10 cellular contexts compared by ENCODE assay signal in the genomic region with DNA sequence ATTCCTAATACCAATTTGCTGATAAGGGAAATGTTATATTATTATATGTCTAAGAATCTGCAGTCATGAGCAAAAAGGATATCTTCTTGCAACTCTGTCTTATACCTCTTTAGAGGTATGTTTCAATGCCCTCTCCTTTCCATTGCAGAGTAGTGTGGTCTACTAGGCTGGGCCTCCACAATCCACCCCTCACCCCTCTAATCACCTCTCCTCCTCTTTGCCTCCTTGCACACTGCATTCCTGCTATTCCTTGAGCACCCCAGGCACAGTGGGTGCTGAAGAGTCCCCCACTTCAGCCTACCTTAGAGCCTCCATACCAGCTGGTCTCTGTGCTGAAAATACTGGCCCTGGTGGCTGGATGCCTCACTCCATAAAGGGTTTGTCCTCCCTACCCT. TPM values are rescaled to one million over a fixed set of nuclear protein-coding genes. Genes with fewer than 3 reads are reported as not detected.
DNase-seq lines count a peak whose midpoint lies in the region; ATAC-seq and TF ChIP-seq lines count a peak whose summit lies in the region.
"Had no signal": no experiment of that assay in that cellular context is flagged by ENCODE, and none has a peak within 500 bp of the region (broad histone marks: within the 10 kb centered on the region; RNA-seq: fewer than 3 reads in every experiment).

No MANE protein-coding gene starts in this region.

- no peaks in the 10 kb centered on the region for H3K27me3 ChIP-seq in SJCRH30
- H3K27me3 ChIP-seq in foreskin keratinocyte, result no peaks in the 10 kb centered on the region

- ATAC-seq in GM19023 (IDR thresholded peaks at IDR 0.05; ENCODE audit: unreplicated experiment) (peak; percentile 36), HG02642 (IDR thresholded peaks at IDR 0.05; ENCODE audit: poor library complexity, unreplicated experiment) (peak; percentile 35), activated B cell treated with CpG ODN at 0.5 μM for 24 hours (ENCODE audit: low read depth) (peak; percentile 17), foreskin keratinocyte (no peak)

- H3K36me3 ChIP-seq in SJCRH30, result no peaks in the 10 kb centered on the region

- H3K4me1 Mint-ChIP-seq in activated B cell treated with CpG ODN at 0.5 μM for 24 hours, result peaks cover 44% of the 10 kb centered on the region

- H3K27ac Mint-ChIP-seq in activated B cell treated with CpG ODN at 0.5 μM for 24 hours, result peak overlapping the region; percentile 51
- H3K27ac Mint-ChIP-seq: brain had no signal

- no peak for TF ChIP-seq CTCF in activated B cell treated with CpG ODN at 0.5 μM for 24 hours (IDR thresholded peaks at IDR 0.05)
- no peak for TF ChIP-seq CTCF in foreskin keratinocyte (conservative IDR thresholded peaks at IDR 0.05)

- POLR2A ChIA-PET in activated B cell treated with CpG ODN at 0.5 μM for 24 hours (lab: Charles Lee), result interaction anchor here (0.9 to 1.1 kb wide), 2 partner anchors 8 to 27 kb away, joined by 3 read pairs; a partner anchor contains a TSS

- H3K4me3 ChIP-seq in skin epidermis (no peak overlapping the region), SJCRH30 (no peak overlapping the region)
- H3K4me3 ChIP-seq: SK-N-MC had no signal

- intact Hi-C loops in activated B cell treated with CpG ODN at 0.5 μM for 24 hours (cut with micrococcal nuclease), result loop anchor here (1.0 to 2.0 kb wide), 3 partner anchors 8 to 26 kb away; a partner anchor contains a TSS

- H3K9me3 ChIP-seq in SJCRH30 (replicated peaks), result no peaks in the 10 kb centered on the region

- H3K27ac ChIP-seq in skin epidermis (peak overlapping the region in 13 of 21 experiments; percentile 4 to 80 (median 70)), SJCRH30 (no peak overlapping the region), foreskin keratinocyte (no peak overlapping the region)
- H3K27ac ChIP-seq: SK-N-MC had no signal

- CTCF ChIA-PET in activated B cell treated with CpG ODN at 0.5 μM for 24 hours (lab: Charles Lee), result no interaction called here

- H3K4me1 ChIP-seq in SJCRH30 (no peaks in the 10 kb centered on the region), foreskin keratinocyte (no peaks in the 10 kb centered on the region)

- DNase-seq in activated B cell treated with CpG ODN at 0.5 μM for 24 hours, result no peak
- DNase-seq in cortex of kidney (lab: John Stamatoyannopoulos, UW), result no peak
- DNase-seq in SJCRH30, result no peak
- DNase-seq in foreskin keratinocyte, result no peak
- no peak for DNase-seq in NK-92 (lab: John Stamatoyannopoulos, UW; ENCODE audit: unreplicated experiment)

- peaks cover 7% of the 10 kb centered on the region for H3K36me3 Mint-ChIP-seq in activated B cell treated with CpG ODN at 0.5 μM for 24 hours (ENCODE audit: low read depth)

- peak overlapping the region; percentile 59 for H3K4me3 Mint-ChIP-seq in activated B cell treated with CpG ODN at 0.5 μM for 24 hours
- H3K4me3 Mint-ChIP-seq: brain had no signal

- H3K27me3 Mint-ChIP-seq in activated B cell treated with CpG ODN at 0.5 μM for 24 hours, result no peaks in the 10 kb centered on the region

- H3K9me3 Mint-ChIP-seq in activated B cell treated with CpG ODN at 0.5 μM for 24 hours, result no peaks in the 10 kb centered on the region
- H3K9me3 Mint-ChIP-seq: brain had no signal

RNA-seq across cellular contexts. Expression of a gene that starts 26.9 kb away (rescaled TPM):
- total RNA-seq in activated B cell treated with CpG ODN at 0.5 μM for 24 hours (3.5 and 4.3 TPM in 2 replicates), foreskin keratinocyte (2.4 and 3.0 TPM in 2 replicates)
- total RNA-seq in SJCRH30 (2014; rRNA removed; shearing (Covaris generic)), result 3.5 and 3.8 TPM in 2 replicates
- 1.8 and 2.6 TPM in 2 replicates for polyA plus RNA-seq in foreskin keratinocyte

Comparison
In these comparisons a context has a peak if more than half of its experiments do, and no peak if none do; other contexts are left out.
1. H3K27ac ChIP-seq: peak in skin epidermis (13 of 21); none in SJCRH30 (single experiment) and foreskin keratinocyte (single experiment).